In genomic region chr3:5339967-5340535, GRCh38 we compare ENCODE assay signal across 20 cellular contexts.
DNase-seq lines count a peak whose midpoint lies in the region; ATAC-seq and TF ChIP-seq lines count a peak whose summit lies in the region.
"Had no signal": no experiment of that assay in that cellular context is flagged by ENCODE, and none has a peak within 500 bp of the region (broad histone marks: within the 10 kb centered on the region; RNA-seq: fewer than 3 reads in every experiment).

No MANE protein-coding gene starts in this region.

- H3K9me3 ChIP-seq in MG63 (no peaks in the 10 kb centered on the region), body of pancreas (no peaks in the 10 kb centered on the region)
- H3K9me3 ChIP-seq: BLaER1, SK-N-SH had no signal

- intact Hi-C loops in body of pancreas (cut with DNase I) = no loop called here

- H3K36me3 Mint-ChIP-seq in nephron progenitor cell (ENCODE audit: low read depth) (no peaks in the 10 kb centered on the region), endothelial cell (ENCODE audit: low read depth, unreplicated experiment) (no peaks in the 10 kb centered on the region)
- H3K36me3 Mint-ChIP-seq: CD8-positive, alpha-beta memory T cell; T-cell had no signal

- H3K36me3 ChIP-seq in MG63 (no peaks in the 10 kb centered on the region), body of pancreas (replicated peaks in 1 of 2; ENCODE audit: insufficient read depth in 1 of 2, low read depth in 2 of 2) (no peaks in the 10 kb centered on the region)
- H3K36me3 ChIP-seq: BLaER1 had no signal

- no peak for ATAC-seq in body of pancreas
- ATAC-seq: T-cell had no signal

- H3K4me3 Mint-ChIP-seq in nephron progenitor cell (no peak overlapping the region), endothelial cell (ENCODE audit: unreplicated experiment) (no peak overlapping the region)
- H3K4me3 Mint-ChIP-seq: CD8-positive, alpha-beta memory T cell; H9; T-cell had no signal

- H3K27me3 Mint-ChIP-seq in nephron progenitor cell (ENCODE audit: low read depth, poor library complexity) (peaks cover 8% of the 10 kb centered on the region), endothelial cell (ENCODE audit: unreplicated experiment) (peaks cover 4% of the 10 kb centered on the region)

- H3K9me3 Mint-ChIP-seq in nephron progenitor cell (no peaks in the 10 kb centered on the region), endothelial cell (ENCODE audit: unreplicated experiment) (peaks cover 11% of the 10 kb centered on the region)
- H3K9me3 Mint-ChIP-seq: CD8-positive, alpha-beta memory T cell; H9; T-cell had no signal

- 59 to 80% methylated on average over 8 of the region's 8 CpGs for WGBS in body of pancreas, 2 donors

- peak overlapping the region; percentile 62 for H3K27ac Mint-ChIP-seq in nephron progenitor cell
- no peak overlapping the region for H3K27ac Mint-ChIP-seq in endothelial cell (ENCODE audit: unreplicated experiment)
- H3K27ac Mint-ChIP-seq: CD8-positive, alpha-beta memory T cell; H9; T-cell had no signal

- H3K27me3 ChIP-seq in MG63 = no peaks in the 10 kb centered on the region
- no peaks in the 10 kb centered on the region for H3K27me3 ChIP-seq in body of pancreas
- H3K27me3 ChIP-seq: BLaER1 had no signal

- H3K4me1 Mint-ChIP-seq in nephron progenitor cell (peaks cover 14% of the 10 kb centered on the region), endothelial cell (ENCODE audit: unreplicated experiment) (no peaks in the 10 kb centered on the region)
- H3K4me1 Mint-ChIP-seq: CD8-positive, alpha-beta memory T cell; T-cell had no signal

- H3K4me3 ChIP-seq in MG63 (no peak overlapping the region), body of pancreas (no peak overlapping the region)
- H3K4me3 ChIP-seq: BLaER1 had no signal

- H3K4me1 ChIP-seq in body of pancreas = no peaks in the 10 kb centered on the region
- H3K4me1 ChIP-seq: BLaER1 had no signal

- no peak for TF ChIP-seq POLR2A in body of pancreas (IDR thresholded peaks at IDR 0.05)

- H3K27ac ChIP-seq in body of pancreas = no peak overlapping the region
- H3K27ac ChIP-seq: BLaER1 had no signal

- DNase-seq in DMS53 (lab: John Stamatoyannopoulos, UW) (peak; percentile 72), MG63 (peak; percentile 26), body of pancreas (peak in 3 of 4 donors; percentile 10 to 53 (median 30)), nephron progenitor cell (no peak), endothelial cell (ENCODE audit: low spot score) (no peak), HK-2 (ENCODE audit: unreplicated experiment) (no peak), ureter (ENCODE audit: low spot score) (no peak), OCI-M2 (lab: John Stamatoyannopoulos, UW; ENCODE audit: unreplicated experiment) (no peak)
- DNase-seq: CD8-positive, alpha-beta memory T cell; GF-D8; H9; NCI-H1105; NCI-H1694; NCI-H2227 treated with DMSO at 0.1 percent for 48 hours; NCI-H524 treated with DMSO at 0.1 percent for 48 hours; RPMI8226; SHP77 treated with DMSO at 0.1 percent for 48 hours; SK-N-SH; T-cell had no signal

- TF ChIP-seq CTCF in body of pancreas (IDR thresholded peaks at IDR 0.05) (no peak), nephron progenitor cell (IDR thresholded peaks at IDR 0.05) (no peak), endothelial cell (IDR thresholded peaks at IDR 0.05; ENCODE audit: unreplicated experiment) (no peak)

Comparison
In these comparisons a context has a peak if more than half of its experiments do, and no peak if none do; other contexts are left out.
1. DNase-seq: peak in DMS53 (single experiment), MG63 (single experiment) and body of pancreas (3 of 4); none in nephron progenitor cell (single experiment), endothelial cell (single experiment), HK-2 (single experiment), ureter (single experiment) and OCI-M2 (single experiment).